13 cellular contexts compared by ENCODE assay signal in the genomic region with DNA sequence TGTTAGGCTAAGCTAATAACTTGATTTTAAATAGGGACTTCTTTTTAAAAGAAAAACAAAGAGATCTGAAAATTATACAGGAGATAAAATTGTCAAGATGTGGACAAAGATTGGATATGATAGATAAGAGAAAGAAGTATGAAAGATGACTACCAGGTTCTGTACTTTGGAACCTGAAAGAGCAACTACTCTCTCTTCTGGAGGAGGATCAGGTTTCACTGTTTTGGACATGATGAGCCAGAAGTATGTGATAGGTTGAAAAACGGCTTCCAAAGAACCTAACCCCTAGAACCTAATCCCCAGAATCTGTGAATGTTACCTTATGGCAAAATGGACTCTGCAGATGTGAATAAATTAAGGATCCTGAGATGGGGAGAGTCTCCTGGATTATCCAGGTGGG. TPM values are rescaled to one million over a fixed set of nuclear protein-coding genes. Genes with fewer than 3 reads are reported as not detected.
A peak's percentile ranks its signal among the peaks of the same experiment; 100 is the strongest.
DNase-seq lines count a peak whose midpoint lies in the region; ATAC-seq, FAIRE-seq and TF ChIP-seq lines count a peak whose summit lies in the region.
"Had no signal": no experiment of that assay in that cellular context is flagged by ENCODE, and none has a peak within 500 bp of the region (broad histone marks: within the 10 kb centered on the region; RNA-seq: fewer than 3 reads in every experiment).

No MANE protein-coding gene starts in this region.

- H3K9ac ChIP-seq in colonic mucosa (ENCODE audit: low read depth in 2 of 2, low read length in 2 of 2), result no peak overlapping the region
- H3K9ac ChIP-seq: parathyroid adenoma had no signal

- DNase-seq in H54 (ENCODE audit: insufficient read length, low spot score) (no peak), RWPE2 (ENCODE audit: low spot score) (no peak), kidney tubule cell (ENCODE audit: low spot score) (peak; percentile 4), colonic mucosa (no peak), HFFc6 (no peak)
- DNase-seq in stimulated activated CD4-positive, alpha-beta T cell treated with anti-CD3 and anti-CD28 coated beads, Interleukin-2, amount 100 ng/mL, for 48 hours, result no peak
- DNase-seq: amniotic stem cell; lower lobe of right lung; stimulated activated CD4-positive, alpha-beta T cell treated with anti-CD3 and anti-CD28 coated beads, Interleukin-4, amount 100 ng/mL, for 24 hours had no signal

- H3K79me2 ChIP-seq in ACC112 (ENCODE audit: control insufficient read depth, insufficient read depth, low read length, unreplicated experiment), result peaks cover 28% of the 10 kb centered on the region

- peaks cover 10% of the 10 kb centered on the region for H3K36me3 Mint-ChIP-seq in HFFc6 (ENCODE audit: low read depth)

- intact Hi-C loops in colonic mucosa (cut with DNase I), result no loop called here

- no peaks in the 10 kb centered on the region for H3K9me3 Mint-ChIP-seq in HFFc6

- ATAC-seq in RWPE2 (ENCODE audit: low read depth) (peak; percentile 50; the same call in 1 of the 3 replicates), GM21825 (IDR thresholded peaks at IDR 0.05; ENCODE audit: unreplicated experiment) (no peak)
- ATAC-seq: lower lobe of right lung had no signal

- peaks cover 22% of the 10 kb centered on the region for H3K4me1 ChIP-seq in ACC112 (ENCODE audit: control insufficient read depth, insufficient read depth, low read length, unreplicated experiment)
- H3K4me1 ChIP-seq in RWPE2 (ENCODE audit: insufficient read depth, poor library complexity, severe bottlenecking), result peaks cover 5% of the 10 kb centered on the region
- no peaks in the 10 kb centered on the region for H3K4me1 ChIP-seq in colonic mucosa

- H3K27ac Mint-ChIP-seq in HFFc6, result no peak overlapping the region

- peaks cover 18% of the 10 kb centered on the region for H3K4me1 Mint-ChIP-seq in HFFc6 (ENCODE audit: low read depth)

- no peak overlapping the region for H2AFZ ChIP-seq in ACC112 (ENCODE audit: low read length, unreplicated experiment)
- H2AFZ ChIP-seq: parathyroid adenoma had no signal

- no peak overlapping the region for H3K4me3 ChIP-seq in ACC112 (ENCODE audit: low read depth, low read length)
- no peak overlapping the region for H3K4me3 ChIP-seq in RWPE2 (ENCODE audit: severe bottlenecking)
- no peak overlapping the region for H3K4me3 ChIP-seq in colonic mucosa
- H3K4me3 ChIP-seq: BLaER1 treated with 17β-estradiol and CSF1 and Interleukin-3, amounts not matched to agents 10 nM and 100 nM; lower lobe of right lung had no signal

- FAIRE-seq in H54 (lab: Jason Lieb, UNC), result peak; percentile 33

- H3K27me3 Mint-ChIP-seq in HFFc6 (ENCODE audit: insufficient read depth), result no peaks in the 10 kb centered on the region; the same call in 1 of the 2 replicates

- no peaks in the 10 kb centered on the region for H3K27me3 ChIP-seq in ACC112 (ENCODE audit: insufficient read depth, low read length)
- H3K27me3 ChIP-seq in RWPE2 (ENCODE audit: insufficient read depth, poor library complexity, severe bottlenecking), result no peaks in the 10 kb centered on the region
- no peaks in the 10 kb centered on the region for H3K27me3 ChIP-seq in colonic mucosa
- H3K27me3 ChIP-seq: BLaER1 treated with 17β-estradiol and CSF1 and Interleukin-3, amounts not matched to agents 10 nM and 100 nM had no signal

- no peak for TF ChIP-seq POLR2A in H54 (IDR thresholded peaks at IDR 0.05; ENCODE audit: low read depth, low read length)

- TF ChIP-seq CTCF in RWPE2 (IDR thresholded peaks at IDR 0.05; ENCODE audit: poor library complexity, severe bottlenecking) (no peak), colonic mucosa (IDR thresholded peaks at IDR 0.05) (no peak), HFFc6 (IDR thresholded peaks at IDR 0.05) (no peak)

- no peaks in the 10 kb centered on the region for H3K9me3 ChIP-seq in RWPE2 (ENCODE audit: severe bottlenecking)
- no peaks in the 10 kb centered on the region for H3K9me3 ChIP-seq in colonic mucosa
- H3K9me3 ChIP-seq: lower lobe of right lung had no signal

- H3K36me3 ChIP-seq in ACC112 (ENCODE audit: insufficient read depth, low read length), result 0 out of 2 replicates have a peak, but pooled peaks cover 4% of the 10 kb centered on the region
- no peaks in the 10 kb centered on the region; the same call in 1 of the 2 replicates for H3K36me3 ChIP-seq in RWPE2 (ENCODE audit: low read depth)
- H3K36me3 ChIP-seq in colonic mucosa, result no peaks in the 10 kb centered on the region
- H3K36me3 ChIP-seq: lower lobe of right lung had no signal

- H3K4me3 Mint-ChIP-seq in HFFc6, result no peak overlapping the region

- 0 out of 2 replicates have a peak overlapping the region, but pooled peaks have one; percentile 3 for H3K27ac ChIP-seq in ACC112 (ENCODE audit: low read depth, low read length)
- H3K27ac ChIP-seq in RWPE2 (ENCODE audit: poor library complexity, severe bottlenecking), result no peak overlapping the region
- H3K27ac ChIP-seq in colonic mucosa, result no peak overlapping the region
- H3K27ac ChIP-seq: BLaER1 treated with 17β-estradiol and CSF1 and Interleukin-3, amounts not matched to agents 10 nM and 100 nM; lower lobe of right lung; parathyroid adenoma had no signal

RNA-seq across cellular contexts. Expression of a gene that starts 26.2 kb away (rescaled TPM):
- 10 to 100 TPM; 21.7 to 27.4 TPM for total RNA-seq in colonic mucosa
- 10 to 100 TPM in 3 of 6 experiments, 1 to 10 TPM in 3; 9.0 to 11.5 (median 10.0) TPM for total RNA-seq in HFFc6 (2021; fragmentation: NEBNext Ultra II Directional; extraction: Animal tissue kit (Norgen Biotek cat#: 25700))

RNA-seq across cellular contexts. Expression of a gene that starts 26.8 kb away (rescaled TPM):
- 1 to 10 TPM; 8.5 to 9.8 TPM for total RNA-seq in colonic mucosa
- 10 to 100 TPM; 23.3 to 27.9 (median 24.8) TPM for total RNA-seq in HFFc6 (2021; fragmentation: NEBNext Ultra II Directional; extraction: Animal tissue kit (Norgen Biotek cat#: 25700))
